Comparison of ENCODE assay signal across 1 cellular context in genomic region chrX:106780664-106781377, GRCh38.
TF ChIP-seq lines count a peak whose summit lies in the region.

No MANE protein-coding gene starts in this region.

TF ChIP-seq in liver, 16 proteins besides CTCF, POLR2A, EP300 and RAD21:
- no peak for TF ChIP-seq FOXA1 (IDR thresholded peaks at IDR 0.05)
- TF ChIP-seq HNF4A (conservative IDR thresholded peaks at IDR 0.05) = peak; percentile 83 to 87
- peak; percentile 43 for TF ChIP-seq YY1 (IDR thresholded peaks at IDR 0.05)
- peak; percentile 68 for TF ChIP-seq SP1 (IDR thresholded peaks at IDR 0.05)
- TF ChIP-seq TAF1 (conservative IDR thresholded peaks at IDR 0.05) = peak; percentile 33
- TF ChIP-seq GABPA (IDR thresholded peaks at IDR 0.05 in 1 of 2, conservative IDR thresholded peaks at IDR 0.05 in 1 of 2) = no peak
- TF ChIP-seq HNF4G (IDR thresholded peaks at IDR 0.05) = peak; percentile 41
- TF ChIP-seq MAX (IDR thresholded peaks at IDR 0.05) = peak; percentile 18
- no peak for TF ChIP-seq ATF3 (IDR thresholded peaks at IDR 0.05)
- no peak for TF ChIP-seq ZBTB33 (IDR thresholded peaks at IDR 0.05)
- TF ChIP-seq RXRA (IDR thresholded peaks at IDR 0.05) = peak in 1 of 2 donors; percentile 40
- TF ChIP-seq JUND (IDR thresholded peaks at IDR 0.05) = peak in 1 of 2 donors; percentile 25
- no peak for TF ChIP-seq NR2F2 (IDR thresholded peaks at IDR 0.05)
